ENCODE assay signal across 1 cellular context in the genomic region with DNA sequence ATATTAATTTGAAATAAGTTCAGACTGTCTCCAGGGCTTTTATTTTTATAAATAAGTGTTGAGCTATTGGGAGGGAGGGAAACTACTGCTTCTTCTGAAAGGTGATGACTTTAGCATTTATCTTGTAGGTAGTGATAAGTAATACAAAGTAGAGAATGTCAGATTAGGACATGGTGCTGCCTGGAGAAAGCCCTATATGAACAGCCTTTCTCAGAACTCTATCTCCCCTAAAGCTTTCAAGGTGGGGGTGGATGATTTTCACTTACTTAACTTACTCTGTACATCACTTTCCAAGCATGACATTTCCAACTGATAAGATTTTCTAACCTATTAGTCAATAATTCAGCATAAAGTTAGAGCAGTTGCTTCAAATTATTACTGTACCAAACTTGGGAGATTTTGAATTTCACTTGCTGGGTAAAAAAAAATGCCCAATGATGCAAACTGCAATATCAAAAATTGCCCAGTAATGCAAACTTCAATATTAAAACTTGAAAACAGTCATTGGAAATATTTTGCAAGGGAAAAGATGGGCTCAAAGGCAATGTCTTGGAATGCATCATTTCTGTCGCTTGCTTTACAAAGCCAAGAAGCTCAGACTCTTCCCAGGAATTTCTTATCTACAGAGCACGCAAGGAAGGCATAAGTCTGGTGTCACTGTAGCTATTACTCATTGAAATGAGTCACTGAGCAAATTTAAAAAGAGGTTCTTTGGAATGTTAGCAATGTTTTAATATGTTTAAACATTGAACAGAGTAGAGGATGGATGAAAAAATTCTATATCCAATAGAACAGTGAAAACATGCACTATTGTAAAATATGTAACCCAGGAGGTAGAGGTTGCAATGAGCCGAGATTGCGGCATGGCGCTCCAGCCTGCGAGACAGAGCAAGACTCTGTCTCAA.
TF ChIP-seq lines count a peak whose summit lies in the region.

No MANE protein-coding gene starts in this region.

TF ChIP-seq in A549, 52 proteins besides CTCF, POLR2A, EP300 and RAD21 (continued from another document):
- TF ChIP-seq, protein P1, sequence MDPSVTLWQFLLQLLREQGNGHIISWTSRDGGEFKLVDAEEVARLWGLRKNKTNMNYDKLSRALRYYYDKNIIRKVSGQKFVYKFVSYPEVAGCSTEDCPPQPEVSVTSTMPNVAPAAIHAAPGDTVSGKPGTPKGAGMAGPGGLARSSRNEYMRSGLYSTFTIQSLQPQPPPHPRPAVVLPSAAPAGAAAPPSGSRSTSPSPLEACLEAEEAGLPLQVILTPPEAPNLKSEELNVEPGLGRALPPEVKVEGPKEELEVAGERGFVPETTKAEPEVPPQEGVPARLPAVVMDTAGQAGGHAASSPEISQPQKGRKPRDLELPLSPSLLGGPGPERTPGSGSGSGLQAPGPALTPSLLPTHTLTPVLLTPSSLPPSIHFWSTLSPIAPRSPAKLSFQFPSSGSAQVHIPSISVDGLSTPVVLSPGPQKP (IDR thresholded peaks at IDR 0.05; ENCODE audit: low read depth, low read length), result no peak
- TF ChIP-seq SMC3 (IDR thresholded peaks at IDR 0.05), result peak; percentile 72
- peak; percentile 91; the same call in 1 of the 2 replicates for TF ChIP-seq HOXB13 (CRISPR knock-in tag; IDR thresholded peaks at IDR 0.05; ENCODE audit: low read depth)
- no peak for TF ChIP-seq KDM5A (IDR thresholded peaks at IDR 0.05)
- TF ChIP-seq KDM1A (IDR thresholded peaks at IDR 0.05; ENCODE audit: low read depth), result no peak
- TF ChIP-seq RFX5 (IDR thresholded peaks at IDR 0.05), result no peak; the same call in 1 of the 2 replicates
- TF ChIP-seq TFCP2L1 (CRISPR knock-in tag; IDR thresholded peaks at IDR 0.05), result no peak
- TF ChIP-seq, protein P2, sequence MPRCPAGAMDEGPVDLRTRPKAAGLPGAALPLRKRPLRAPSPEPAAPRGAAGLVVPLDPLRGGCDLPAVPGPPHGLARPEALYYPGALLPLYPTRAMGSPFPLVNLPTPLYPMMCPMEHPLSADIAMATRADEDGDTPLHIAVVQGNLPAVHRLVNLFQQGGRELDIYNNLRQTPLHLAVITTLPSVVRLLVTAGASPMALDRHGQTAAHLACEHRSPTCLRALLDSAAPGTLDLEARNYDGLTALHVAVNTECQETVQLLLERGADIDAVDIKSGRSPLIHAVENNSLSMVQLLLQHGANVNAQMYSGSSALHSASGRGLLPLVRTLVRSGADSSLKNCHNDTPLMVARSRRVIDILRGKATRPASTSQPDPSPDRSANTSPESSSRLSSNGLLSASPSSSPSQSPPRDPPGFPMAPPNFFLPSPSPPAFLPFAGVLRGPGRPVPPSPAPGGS (IDR thresholded peaks at IDR 0.05), result peak; percentile 99
- TF ChIP-seq HEYL (CRISPR knock-in tag; IDR thresholded peaks at IDR 0.05), result no peak
- TF ChIP-seq HOXB5 (CRISPR knock-in tag; IDR thresholded peaks at IDR 0.05), result peak; percentile 96
- peak; percentile 91 for TF ChIP-seq HOXA7 (CRISPR knock-in tag; IDR thresholded peaks at IDR 0.05)
- peak; percentile 88 for TF ChIP-seq MAFK (IDR thresholded peaks at IDR 0.05; ENCODE audit: partially characterized antibody)
- no peak for TF ChIP-seq ZSCAN20 (CRISPR knock-in tag; IDR thresholded peaks at IDR 0.05)
- TF ChIP-seq NR3C1 (IDR thresholded peaks at IDR 0.05), result no peak
- TF ChIP-seq RCOR1 (IDR thresholded peaks at IDR 0.05; ENCODE audit: low read depth, low read length), result no peak
- peak; percentile 100 for TF ChIP-seq JUNB (IDR thresholded peaks at IDR 0.05)
- no peak for TF ChIP-seq SREBF2 (IDR thresholded peaks at IDR 0.05)
- TF ChIP-seq MAZ (IDR thresholded peaks at IDR 0.05; ENCODE audit: borderline replicate concordance, low read depth, low read length), result no peak
- peak; percentile 92 for TF ChIP-seq FOXS1 (CRISPR knock-in tag; IDR thresholded peaks at IDR 0.05)
- no peak for TF ChIP-seq CHD2 (IDR thresholded peaks at IDR 0.05; ENCODE audit: low read length, partially characterized antibody)
- TF ChIP-seq EHF (CRISPR knock-in tag; IDR thresholded peaks at IDR 0.05), result peak; percentile 51; the same call in 1 of the 2 replicates
- TF ChIP-seq, protein P3, sequence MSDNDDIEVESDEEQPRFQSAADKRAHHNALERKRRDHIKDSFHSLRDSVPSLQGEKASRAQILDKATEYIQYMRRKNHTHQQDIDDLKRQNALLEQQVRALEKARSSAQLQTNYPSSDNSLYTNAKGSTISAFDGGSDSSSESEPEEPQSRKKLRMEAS (IDR thresholded peaks at IDR 0.05), result peak; percentile 91
- no peak for TF ChIP-seq CHD4 (IDR thresholded peaks at IDR 0.05; ENCODE audit: borderline replicate concordance)
- no peak for TF ChIP-seq NFE2L2 (conservative IDR thresholded peaks at IDR 0.05; ENCODE audit: low read length)
- no peak for TF ChIP-seq RNF2 (IDR thresholded peaks at IDR 0.05; ENCODE audit: borderline replicate concordance, low read depth)
- TF ChIP-seq TP53 (CRISPR knock-in tag; IDR thresholded peaks at IDR 0.05), result no peak
